ENCODE assay signal across 8 cellular contexts in genomic region chr15:45399381-45400212, GRCh38. TPM values are rescaled to one million over a fixed set of nuclear protein-coding genes. Genes with fewer than 3 reads are reported as not detected.
A peak's percentile ranks its signal among the peaks of the same experiment; 100 is the strongest.
DNase-seq lines count a peak whose midpoint lies in the region; ATAC-seq lines count a peak whose summit lies in the region.

No MANE protein-coding gene starts in this region.

- no peak for ATAC-seq in natural killer cell treated with Interleukin-12 subunit alpha and Interleukin-12 subunit beta and Interleukin-15 and Interleukin-18, amount 100 ng/mL, for 72 hours
- ATAC-seq in HG02884 (IDR thresholded peaks at IDR 0.05; ENCODE audit: unreplicated experiment) (no peak), aorta (ENCODE audit: low FRiP score) (no peak)

- H3K27me3 ChIP-seq in H7 (ENCODE audit: control insufficient read depth, insufficient read depth, low read length) (no peaks in the 10 kb centered on the region; the same call in 1 of the 2 replicates), aorta (ENCODE audit: control insufficient read depth in 1 of 2, insufficient read depth in 2 of 2, low read length in 1 of 2) (no peaks in the 10 kb centered on the region)

- H3K27me3 Mint-ChIP-seq in natural killer cell treated with Interleukin-12 subunit alpha and Interleukin-12 subunit beta and Interleukin-15 and Interleukin-18, amount 100 ng/mL, for 72 hours: peaks cover 15 to 22% of the 10 kb centered on the region in 2 donors

- no peaks in the 10 kb centered on the region for H3K36me3 ChIP-seq in H7 (replicated peaks; ENCODE audit: control insufficient read depth, insufficient read depth, low read length)
- no peaks in the 10 kb centered on the region for H3K36me3 ChIP-seq in aorta (ENCODE audit: control insufficient read depth in 1 of 2, insufficient read depth in 2 of 2, low read length in 1 of 2)

- H3K4me1 Mint-ChIP-seq in natural killer cell treated with Interleukin-12 subunit alpha and Interleukin-12 subunit beta and Interleukin-15 and Interleukin-18, amount 100 ng/mL, for 72 hours (ENCODE audit: low read depth in 2 of 2): peaks cover 14 to 20% of the 10 kb centered on the region in 2 donors

- DNase-seq in CD1c-positive myeloid dendritic cell (ENCODE audit: extremely low spot score) (peak; percentile 79), H7 (peak; percentile 28), NOMO-1 treated with DMSO at 0.1 percent for 48 hours (lab: John Stamatoyannopoulos, UW; ENCODE audit: unreplicated experiment) (peak; percentile 60), dedifferentiated amniotic fluid mesenchymal stem cell (ENCODE audit: extremely low spot score) (peak; percentile 77), aorta (no peak)
- DNase-seq in natural killer cell treated with Interleukin-12 subunit alpha and Interleukin-12 subunit beta and Interleukin-15 and Interleukin-18, amount 100 ng/mL, for 72 hours (ENCODE audit: low spot score): no peak
- DNase-seq in activated T-cell treated with anti-CD3 and anti-CD28 coated beads, Interleukin-2, amount 50 U/mL, for 1 hour: no peak

- intact Hi-C loops in aorta (cut with DNase I): loop anchor here (1.0 to 5.0 kb wide), 5 partner anchors 92 to 232 kb away; partner anchors contain the start of gene BLOC1S6 (in 1 of the 2)

- H3K9me3 ChIP-seq in aorta (ENCODE audit: control insufficient read depth, low read length): no peaks in the 10 kb centered on the region

- H3K4me3 Mint-ChIP-seq in natural killer cell treated with Interleukin-12 subunit alpha and Interleukin-12 subunit beta and Interleukin-15 and Interleukin-18, amount 100 ng/mL, for 72 hours: peak overlapping the region; percentile 20

- H3K4me1 ChIP-seq in aorta (ENCODE audit: control insufficient read depth in 1 of 2, insufficient read depth in 2 of 2, low read length in 2 of 2): no peaks in the 10 kb centered on the region

- 49 to 50% methylated on average over 6 of the region's 6 CpGs for WGBS in aorta, 2 donors

- no peak overlapping the region for H3K27ac ChIP-seq in aorta (ENCODE audit: low read depth in 1 of 2, low read length in 2 of 2)

- H3K4me3 ChIP-seq in H7 (ENCODE audit: insufficient read depth, low read depth, low read length) (no peak overlapping the region), aorta (ENCODE audit: low read length in 2 of 2) (no peak overlapping the region)

- no peaks in the 10 kb centered on the region for H3K9me3 Mint-ChIP-seq in natural killer cell treated with Interleukin-12 subunit alpha and Interleukin-12 subunit beta and Interleukin-15 and Interleukin-18, amount 100 ng/mL, for 72 hours

- H3K36me3 Mint-ChIP-seq in natural killer cell treated with Interleukin-12 subunit alpha and Interleukin-12 subunit beta and Interleukin-15 and Interleukin-18, amount 100 ng/mL, for 72 hours: peaks cover 4% of the 10 kb centered on the region

- no peak overlapping the region for H3K27ac Mint-ChIP-seq in natural killer cell treated with Interleukin-12 subunit alpha and Interleukin-12 subunit beta and Interleukin-15 and Interleukin-18, amount 100 ng/mL, for 72 hours

RNA-seq across cellular contexts. Expression of gene GATM, which starts 21.3 kb away (rescaled TPM):
- total RNA-seq in H7 (2014; rRNA removed; shearing (Covaris generic)): 23.8 and 37.6 TPM in 2 replicates
- total RNA-seq in natural killer cell treated with Interleukin-12 subunit alpha and Interleukin-12 subunit beta and Interleukin-15 and Interleukin-18, amount 100 ng/mL, for 72 hours: 1 to 10 TPM; 1.4 to 1.6 TPM
- 10 to 100 TPM; 27.8 to 31.9 TPM for total RNA-seq in aorta
- 10 to 100 TPM in 1 of 2 donors, 1 to 10 TPM in 1; 6.9 to 74.6 TPM for polyA plus RNA-seq in aorta

Comparison
In these comparisons a context has a peak if more than half of its experiments do, and no peak if none do; other contexts are left out.
1. DNase-seq: peak in CD1c-positive myeloid dendritic cell (single experiment), H7 (single experiment), NOMO-1 treated with DMSO at 0.1 percent for 48 hours (single experiment) and dedifferentiated amniotic fluid mesenchymal stem cell (single experiment); none in natural killer cell treated with Interleukin-12 subunit alpha and Interleukin-12 subunit beta and Interleukin-15 and Interleukin-18, amount 100 ng/mL, for 72 hours (single experiment), activated T-cell treated with anti-CD3 and anti-CD28 coated beads, Interleukin-2, amount 50 U/mL, for 1 hour (single experiment) and aorta (0 of 2).